In the genomic region with DNA sequence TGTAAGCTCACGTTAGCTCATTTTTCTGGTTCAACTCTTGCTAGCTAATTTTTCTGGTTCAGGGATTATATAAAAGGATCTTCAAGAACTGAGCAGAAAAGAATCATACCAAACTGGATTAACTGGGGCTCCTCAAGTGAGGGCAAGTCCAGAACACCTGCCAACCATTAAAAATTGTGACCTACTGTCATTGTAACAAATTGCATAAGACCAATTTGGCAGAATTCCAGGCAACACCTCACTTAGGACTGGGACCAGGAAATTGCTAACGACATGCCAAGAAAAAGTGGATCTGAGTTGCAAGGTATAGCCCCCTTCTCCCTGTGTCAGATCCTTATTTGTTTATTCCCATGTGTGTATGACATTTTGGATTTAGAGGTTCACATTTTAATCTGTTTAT, we compare ENCODE assay signal across 16 cellular contexts.
A peak's percentile ranks its signal among the peaks of the same experiment; 100 is the strongest.
DNase-seq lines count a peak whose midpoint lies in the region; ATAC-seq, FAIRE-seq and TF ChIP-seq lines count a peak whose summit lies in the region.
"Had no signal": no experiment of that assay in that cellular context is flagged by ENCODE, and none has a peak within 500 bp of the region (broad histone marks: within the 10 kb centered on the region; RNA-seq: fewer than 3 reads in every experiment).

No MANE protein-coding gene starts in this region.

- ATAC-seq in pancreas (peak; percentile 56 to 77 (median 70)), T-helper 17 cell (no peak), GM21737 (IDR thresholded peaks at IDR 0.05; ENCODE audit: unreplicated experiment) (no peak)
- ATAC-seq: natural killer cell had no signal

- peak overlapping the region; percentile 76 for H3K4me2 ChIP-seq in GM23248 (ENCODE audit: unreplicated experiment)

- peaks cover 15% of the 10 kb centered on the region for H3K4me1 ChIP-seq in GM23248 (ENCODE audit: insufficient read depth)
- no peaks in the 10 kb centered on the region for H3K4me1 ChIP-seq in pancreas
- H3K4me1 ChIP-seq: sigmoid colon, testis had no signal

- H3K27ac ChIP-seq in GM23248 (no peak overlapping the region), pancreas (no peak overlapping the region)
- H3K27ac ChIP-seq: sigmoid colon, testis had no signal

- H3K27me3 ChIP-seq in GM23248 (replicated peaks; ENCODE audit: insufficient read depth) (no peaks in the 10 kb centered on the region), bronchial epithelial cell (ENCODE audit: control insufficient read depth, insufficient read depth, low read length) (no peaks in the 10 kb centered on the region), pancreas (no peaks in the 10 kb centered on the region)
- H3K27me3 ChIP-seq: sigmoid colon, testis had no signal

- no peaks in the 10 kb centered on the region for H3K79me2 ChIP-seq in GM23248 (ENCODE audit: insufficient read depth)

- no peak overlapping the region for H3K27ac Mint-ChIP-seq in T-helper 17 cell
- H3K27ac Mint-ChIP-seq: natural killer cell had no signal

- peaks cover 6% of the 10 kb centered on the region for H3K4me1 Mint-ChIP-seq in T-helper 17 cell

- no peak overlapping the region for H3K9ac ChIP-seq in GM23248

- peaks cover 14% of the 10 kb centered on the region for H3K27me3 Mint-ChIP-seq in T-helper 17 cell

- peaks cover 2% of the 10 kb centered on the region for H3K36me3 Mint-ChIP-seq in T-helper 17 cell (ENCODE audit: low read depth)
- H3K36me3 Mint-ChIP-seq: natural killer cell had no signal

- H2AFZ ChIP-seq in GM23248, result no peak overlapping the region

- FAIRE-seq in bronchial epithelial cell (lab: Jason Lieb, UNC) (peak; percentile 68), pancreas (lab: Jason Lieb, UNC) (no peak)
- FAIRE-seq: GM12892 had no signal

- no peaks in the 10 kb centered on the region for H3K36me3 ChIP-seq in GM23248 (ENCODE audit: low read depth)
- no peaks in the 10 kb centered on the region for H3K36me3 ChIP-seq in bronchial epithelial cell (ENCODE audit: control insufficient read depth, insufficient read depth, low read length)
- H3K36me3 ChIP-seq in pancreas, result no peaks in the 10 kb centered on the region
- H3K36me3 ChIP-seq: sigmoid colon had no signal

- WGBS in GM23248 (ENCODE audit: low coverage in 1 of 2, low lambda C conversion rate in 2 of 2, missing lambda C conversion rate in 2 of 2), 2 experiments, result 56 to 57% methylated on average over 2 of the region's 2 CpGs
- 12 to 16% methylated on average over 2 of the region's 2 CpGs for WGBS in pancreas, 2 donors

- DNase-seq in GM23248 (no peak), NCI-H2171 (lab: John Stamatoyannopoulos, UW) (peak; percentile 77), bronchial epithelial cell (ENCODE audit: low read depth) (peak; percentile 54), pancreas (peak in 3 of 6 donors; percentile 8 to 28 (median 21)), HCEC 1CT (no peak), T-helper 17 cell (no peak)
- no peak for DNase-seq in activated CD4-positive, alpha-beta T cell treated with anti-CD3 and anti-CD28 coated beads for 1 hour
- DNase-seq: activated CD4-positive, alpha-beta T cell treated with anti-CD3 and anti-CD28 coated beads, Interleukin-2, amount 50 U/mL, for 4 hours; activated gamma-delta T cell; caudate nucleus; Karpas-422; natural killer cell; sigmoid colon; testis had no signal

- H3F3A ChIP-seq in GM23248 (ENCODE audit: insufficient read depth), result 0 out of 2 replicates have a peak, but pooled peaks cover 8% of the 10 kb centered on the region

- TF ChIP-seq CTCF in bronchial epithelial cell (IDR thresholded peaks at IDR 0.05; ENCODE audit: insufficient read depth, low read length, severe bottlenecking) (no peak), pancreas (IDR thresholded peaks at IDR 0.05) (no peak)

- no peaks in the 10 kb centered on the region for H3K9me3 ChIP-seq in GM23248 (ENCODE audit: low read depth)
- H3K9me3 ChIP-seq in pancreas, result no peaks in the 10 kb centered on the region
- no peaks in the 10 kb centered on the region for H3K9me3 ChIP-seq in T-helper 17 cell (ENCODE audit: control insufficient read depth, low read length, poor library complexity, severe bottlenecking)
- H3K9me3 ChIP-seq: sigmoid colon, testis had no signal

- in situ Hi-C loops in GM23248 (cut with MboI), result no loop called here

- no peaks in the 10 kb centered on the region for H3K9me2 ChIP-seq in GM23248 (ENCODE audit: insufficient read depth)

- H3K4me3 Mint-ChIP-seq in T-helper 17 cell, result no peak overlapping the region
- H3K4me3 Mint-ChIP-seq: natural killer cell had no signal

- no peaks in the 10 kb centered on the region for H4K20me1 ChIP-seq in GM23248 (ENCODE audit: insufficient read depth)

- intact Hi-C loops in pancreas (cut with DNase I), result no loop called here

- H3K4me3 ChIP-seq in GM23248 (no peak overlapping the region), bronchial epithelial cell (ENCODE audit: low read depth, low read length) (no peak overlapping the region), pancreas (no peak overlapping the region)
- H3K4me3 ChIP-seq: sigmoid colon, testis had no signal

Comparison
In these comparisons a context has a peak if more than half of its experiments do, and no peak if none do; other contexts are left out.
1. DNase-seq: peak in NCI-H2171 (single experiment) and bronchial epithelial cell (single experiment); none in GM23248 (single experiment), activated CD4-positive, alpha-beta T cell treated with anti-CD3 and anti-CD28 coated beads for 1 hour (single experiment), HCEC 1CT (single experiment) and T-helper 17 cell (0 of 3).
2. ATAC-seq: peak in pancreas (4 of 4); none in T-helper 17 cell (single experiment) and GM21737 (single experiment).